In the genomic region with DNA sequence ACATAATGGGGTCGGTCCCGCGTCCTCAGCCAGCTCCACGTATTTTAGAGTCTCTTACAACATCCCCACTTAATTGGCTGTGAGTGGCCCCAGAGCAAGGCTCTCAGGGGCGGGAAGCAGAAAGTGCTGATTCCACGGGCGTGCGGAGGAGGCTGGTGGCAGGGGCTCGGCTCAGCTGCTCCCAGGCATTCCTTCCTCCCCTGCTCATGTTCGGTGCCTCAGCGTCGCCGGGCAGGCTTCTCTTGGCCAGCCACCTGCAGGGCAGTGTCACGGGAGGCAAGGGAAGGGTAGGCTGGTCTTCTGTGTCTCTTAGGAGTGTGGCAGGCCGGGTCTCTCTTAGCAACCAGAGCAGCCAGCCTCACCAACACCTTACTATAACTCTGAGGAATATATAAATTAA, we compare ENCODE assay signal across 1 cellular context.
TF ChIP-seq lines count a peak whose summit lies in the region.

No MANE protein-coding gene starts in this region.

TF ChIP-seq in WTC11, 78 proteins besides CTCF, POLR2A, EP300 and RAD21 (continued from another document):
- TF ChIP-seq, protein P1, sequence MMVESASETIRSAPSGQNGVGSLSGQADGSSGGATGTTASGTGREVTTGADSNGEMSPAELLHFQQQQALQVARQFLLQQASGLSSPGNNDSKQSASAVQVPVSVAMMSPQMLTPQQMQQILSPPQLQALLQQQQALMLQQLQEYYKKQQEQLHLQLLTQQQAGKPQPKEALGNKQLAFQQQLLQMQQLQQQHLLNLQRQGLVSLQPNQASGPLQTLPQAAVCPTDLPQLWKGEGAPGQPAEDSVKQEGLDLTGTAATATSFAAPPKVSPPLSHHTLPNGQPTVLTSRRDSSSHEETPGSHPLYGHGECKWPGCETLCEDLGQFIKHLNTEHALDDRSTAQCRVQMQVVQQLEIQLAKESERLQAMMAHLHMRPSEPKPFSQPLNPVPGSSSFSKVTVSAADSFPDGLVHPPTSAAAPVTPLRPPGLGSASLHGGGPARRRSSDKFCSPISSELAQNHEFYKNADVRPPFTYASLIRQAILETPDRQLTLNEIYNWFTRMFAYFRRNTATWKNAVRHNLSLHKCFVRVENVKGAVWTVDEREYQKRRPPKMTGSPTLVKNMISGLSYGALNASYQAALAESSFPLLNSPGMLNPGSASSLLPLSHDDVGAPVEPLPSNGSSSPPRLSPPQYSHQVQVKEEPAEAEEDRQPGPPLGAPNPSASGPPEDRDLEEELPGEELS (CRISPR knock-in tag; IDR thresholded peaks at IDR 0.05): no peak
- TF ChIP-seq, protein P2, sequence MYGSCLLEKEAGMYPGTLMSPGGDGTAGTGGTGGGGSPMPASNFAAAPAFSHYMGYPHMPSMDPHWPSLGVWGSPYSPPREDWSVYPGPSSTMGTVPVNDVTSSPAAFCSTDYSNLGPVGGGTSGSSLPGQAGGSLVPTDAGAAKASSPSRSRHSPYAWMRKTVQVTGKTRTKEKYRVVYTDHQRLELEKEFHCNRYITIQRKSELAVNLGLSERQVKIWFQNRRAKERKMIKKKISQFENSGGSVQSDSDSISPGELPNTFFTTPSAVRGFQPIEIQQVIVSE (CRISPR knock-in tag; IDR thresholded peaks at IDR 0.05; ENCODE audit: borderline replicate concordance): no peak
- TF ChIP-seq TP53 (CRISPR knock-in tag; IDR thresholded peaks at IDR 0.05) (no peak), GABPB1 (CRISPR knock-in tag; IDR thresholded peaks at IDR 0.05) (no peak), ZNF138 (CRISPR knock-in tag; conservative IDR thresholded peaks at IDR 0.05) (no peak), ESRRA (CRISPR knock-in tag; IDR thresholded peaks at IDR 0.05; ENCODE audit: borderline replicate concordance) (no peak), EMX1 (CRISPR knock-in tag; IDR thresholded peaks at IDR 0.05) (no peak), MXD4 (CRISPR knock-in tag; IDR thresholded peaks at IDR 0.05; ENCODE audit: borderline replicate concordance) (no peak), NFE2L1 (CRISPR knock-in tag; IDR thresholded peaks at IDR 0.05) (no peak)
- TF ChIP-seq, protein P3, sequence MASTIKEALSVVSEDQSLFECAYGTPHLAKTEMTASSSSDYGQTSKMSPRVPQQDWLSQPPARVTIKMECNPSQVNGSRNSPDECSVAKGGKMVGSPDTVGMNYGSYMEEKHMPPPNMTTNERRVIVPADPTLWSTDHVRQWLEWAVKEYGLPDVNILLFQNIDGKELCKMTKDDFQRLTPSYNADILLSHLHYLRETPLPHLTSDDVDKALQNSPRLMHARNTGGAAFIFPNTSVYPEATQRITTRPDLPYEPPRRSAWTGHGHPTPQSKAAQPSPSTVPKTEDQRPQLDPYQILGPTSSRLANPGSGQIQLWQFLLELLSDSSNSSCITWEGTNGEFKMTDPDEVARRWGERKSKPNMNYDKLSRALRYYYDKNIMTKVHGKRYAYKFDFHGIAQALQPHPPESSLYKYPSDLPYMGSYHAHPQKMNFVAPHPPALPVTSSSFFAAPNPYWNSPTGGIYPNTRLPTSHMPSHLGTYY (CRISPR knock-in tag; IDR thresholded peaks at IDR 0.05): no peak
TF ChIP-seq in WTC11: peak in this region for 0.
